1 cellular context compared by ENCODE assay signal in the genomic region with DNA sequence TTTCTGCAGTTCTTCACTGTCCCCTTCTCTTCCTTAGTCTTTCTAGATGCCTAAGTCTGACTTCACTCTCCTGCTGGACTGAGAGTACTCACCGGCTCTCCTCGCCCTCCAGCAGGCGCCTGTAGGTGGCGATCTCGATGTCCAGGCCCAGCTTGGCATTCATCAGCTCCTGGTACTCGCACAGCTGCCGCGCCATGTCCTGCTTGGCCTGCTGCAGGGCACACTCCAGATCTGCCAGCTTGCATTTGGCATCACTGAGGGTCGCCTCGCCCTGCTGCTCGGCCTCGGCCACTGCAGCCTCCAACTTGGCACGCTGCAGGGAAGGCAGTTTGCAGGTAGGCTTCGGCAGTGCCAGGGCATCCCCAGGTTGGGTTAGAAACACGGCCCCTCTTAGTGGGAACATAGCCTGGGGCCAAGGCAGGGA.
TF ChIP-seq lines count a peak whose summit lies in the region.

No MANE protein-coding gene starts in this region.

TF ChIP-seq in H1, 55 proteins besides CTCF, POLR2A, EP300 and RAD21:
- TF ChIP-seq GTF2F1 (IDR thresholded peaks at IDR 0.05; ENCODE audit: borderline replicate concordance, low read depth, low read length), result no peak
- TF ChIP-seq POU5F1 (IDR thresholded peaks at IDR 0.05; ENCODE audit: low read depth, low read length), result no peak
- no peak for TF ChIP-seq YY1 (IDR thresholded peaks at IDR 0.05; ENCODE audit: low read depth, low read length)
- TF ChIP-seq HDAC6 (IDR thresholded peaks at IDR 0.05; ENCODE audit: low read depth, low read length), result no peak
- no peak for TF ChIP-seq RNF2 (IDR thresholded peaks at IDR 0.05; ENCODE audit: borderline replicate concordance, low read depth, low read length, missing control alignments, poor library complexity, severe bottlenecking)
- TF ChIP-seq TAF7 (optimal IDR thresholded peaks at IDR 0.05; ENCODE audit: borderline replicate concordance, low read depth, low read length), result no peak
- TF ChIP-seq ASH2L (IDR thresholded peaks at IDR 0.05; ENCODE audit: low read length), result no peak
- no peak for TF ChIP-seq SP2 (IDR thresholded peaks at IDR 0.05; ENCODE audit: low read length)
- TF ChIP-seq KDM1A (IDR thresholded peaks at IDR 0.05; ENCODE audit: borderline replicate concordance, low read length), result no peak
- no peak for TF ChIP-seq GABPA (IDR thresholded peaks at IDR 0.05; ENCODE audit: borderline replicate concordance, insufficient read depth, low read length)
- no peak for TF ChIP-seq NANOG (IDR thresholded peaks at IDR 0.05; ENCODE audit: insufficient read depth, low read depth, low read length, poor library complexity, severe bottlenecking)
- TF ChIP-seq HDAC2 (IDR thresholded peaks at IDR 0.05; ENCODE audit: borderline replicate concordance in 1 of 2, low read depth in 2 of 2, low read length in 2 of 2), result no peak
- TF ChIP-seq KDM4A (IDR thresholded peaks at IDR 0.05; ENCODE audit: low read depth, low read length, severe bottlenecking), result no peak
- TF ChIP-seq, protein P1, sequence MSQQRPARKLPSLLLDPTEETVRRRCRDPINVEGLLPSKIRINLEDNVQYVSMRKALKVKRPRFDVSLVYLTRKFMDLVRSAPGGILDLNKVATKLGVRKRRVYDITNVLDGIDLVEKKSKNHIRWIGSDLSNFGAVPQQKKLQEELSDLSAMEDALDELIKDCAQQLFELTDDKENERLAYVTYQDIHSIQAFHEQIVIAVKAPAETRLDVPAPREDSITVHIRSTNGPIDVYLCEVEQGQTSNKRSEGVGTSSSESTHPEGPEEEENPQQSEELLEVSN (IDR thresholded peaks at IDR 0.05), result no peak
- no peak for TF ChIP-seq POLR2AphosphoS5 (IDR thresholded peaks at IDR 0.05; ENCODE audit: low read depth, low read length)
- no peak for TF ChIP-seq FOSL1 (IDR thresholded peaks at IDR 0.05; ENCODE audit: insufficient read depth, low read depth, low read length)
- TF ChIP-seq SAP30 (IDR thresholded peaks at IDR 0.05; ENCODE audit: insufficient read depth, insufficient replicate concordance, low read length), result no peak
- TF ChIP-seq SUZ12 (IDR thresholded peaks at IDR 0.05; ENCODE audit: low read length), result no peak
